9 cellular contexts compared by ENCODE assay signal in genomic region chr22:49976439-49977175, GRCh38. TPM values are rescaled to one million over a fixed set of nuclear protein-coding genes. Genes with fewer than 3 reads are reported as not detected.
A peak's percentile ranks its signal among the peaks of the same experiment; 100 is the strongest.
DNase-seq lines count a peak whose midpoint lies in the region; ATAC-seq and TF ChIP-seq lines count a peak whose summit lies in the region.
"Had no signal": no experiment of that assay in that cellular context is flagged by ENCODE, and none has a peak within 500 bp of the region (broad histone marks: within the 10 kb centered on the region; RNA-seq: fewer than 3 reads in every experiment).

No MANE protein-coding gene starts in this region.

- H3K27ac ChIP-seq in tibial artery: peak overlapping the region in 1 of 2 donors; percentile 47
- no peak overlapping the region for H3K27ac ChIP-seq in mesenchymal stem cell (ENCODE audit: low read length, poor library complexity, severe bottlenecking)

- DNase-seq in activated CD4-positive, alpha-beta T cell treated with anti-CD3 and anti-CD28 coated beads for 1 hour: peak; percentile 46
- DNase-seq in activated CD4-positive, alpha-beta T cell treated with anti-CD3 and anti-CD28 coated beads, Interleukin-2, amount 50 U/mL, for 1 hour: no peak
- DNase-seq in T-helper 2 cell: peak in 3 of 5 experiments; percentile 26 to 53 (median 39)
- DNase-seq in ecto neural progenitor cell (ENCODE audit: low spot score): peak; percentile 26
- DNase-seq in tibial artery: peak; percentile 5 to 11
- no peak for DNase-seq in cerebellar cortex (ENCODE audit: low spot score)
- DNase-seq in mesenchymal stem cell: no peak

- TF ChIP-seq CTCF in tibial artery (IDR thresholded peaks at IDR 0.05): no peak

- H3K79me1 ChIP-seq in mesenchymal stem cell (replicated peaks; ENCODE audit: low read length, poor library complexity, severe bottlenecking): no peaks in the 10 kb centered on the region

- no peak overlapping the region for H3K18ac ChIP-seq in mesenchymal stem cell (ENCODE audit: low read depth in 1 of 2, low read length in 2 of 2)

- H3K23ac ChIP-seq in mesenchymal stem cell (ENCODE audit: low read length in 2 of 2): no peak overlapping the region

- no peak overlapping the region for H2AFZ ChIP-seq in mesenchymal stem cell (ENCODE audit: low read depth, low read length)

- H3K36me3 ChIP-seq in tibial artery (no peaks in the 10 kb centered on the region), mesenchymal stem cell (ENCODE audit: control insufficient read depth in 1 of 2, insufficient read depth in 2 of 2, low read depth in 1 of 2, low read length in 2 of 2) (no peaks in the 10 kb centered on the region)

- no peak for ATAC-seq in HG03521 (IDR thresholded peaks at IDR 0.05; ENCODE audit: unreplicated experiment)

- H3K4me1 ChIP-seq in tibial artery (peaks cover 0 to 13% (median 8%) of the 10 kb centered on the region in 4 donors), mesenchymal stem cell (ENCODE audit: control insufficient read depth, insufficient read depth, low read depth, low read length) (peaks cover 10% of the 10 kb centered on the region)

- H3K4me2 ChIP-seq in mesenchymal stem cell (ENCODE audit: low read length, poor library complexity, severe bottlenecking): no peak overlapping the region

- no peak overlapping the region for H2BK120ac ChIP-seq in mesenchymal stem cell (ENCODE audit: low read depth, low read length)

- no peak overlapping the region for H3K4ac ChIP-seq in mesenchymal stem cell (ENCODE audit: low read depth in 1 of 2, low read length in 2 of 2)

- H4K91ac ChIP-seq in mesenchymal stem cell (ENCODE audit: low read length): no peak overlapping the region

- H3K27me3 ChIP-seq in tibial artery: peaks cover 0 to 7% of the 10 kb centered on the region in 2 donors
- H3K27me3 ChIP-seq in mesenchymal stem cell (ENCODE audit: control insufficient read depth in 1 of 2, insufficient read depth in 1 of 2, low read length in 2 of 2): no peaks in the 10 kb centered on the region

- 81% methylated on average over 15 of the region's 15 CpGs for WGBS in mesenchymal stem cell

- no peak overlapping the region for H2BK15ac ChIP-seq in mesenchymal stem cell (ENCODE audit: low read depth, poor library complexity, severe bottlenecking)

- no peak overlapping the region for H3K9ac ChIP-seq in mesenchymal stem cell (ENCODE audit: low read length)

- H2AK5ac ChIP-seq in mesenchymal stem cell (ENCODE audit: low read length, severe bottlenecking): no peak overlapping the region

- no peak overlapping the region for H2BK12ac ChIP-seq in mesenchymal stem cell (ENCODE audit: low read length in 2 of 2)

- no peak overlapping the region for H2BK5ac ChIP-seq in mesenchymal stem cell (ENCODE audit: low read depth, low read length, poor library complexity, severe bottlenecking)

- intact Hi-C loops in tibial artery (cut with DNase I; ENCODE audit: low total_unique reads): no loop called here

- H3K9me3 ChIP-seq in tibial artery (peaks cover 3 to 15% (median 12%) of the 10 kb centered on the region in 3 donors), mesenchymal stem cell (ENCODE audit: control insufficient read depth, low read length) (peaks cover 8% of the 10 kb centered on the region)

- no peak overlapping the region for H4K8ac ChIP-seq in mesenchymal stem cell (ENCODE audit: low read length)

- H3K4me3 ChIP-seq in tibial artery: no peak overlapping the region
- H3K4me3 ChIP-seq in mesenchymal stem cell (ENCODE audit: insufficient read depth in 1 of 2, low read depth in 1 of 2, low read length in 2 of 2): no peak overlapping the region

- H3K14ac ChIP-seq in mesenchymal stem cell (ENCODE audit: low read length in 2 of 2): no peak overlapping the region

RNA-seq across cellular contexts. Expression of gene PIM3, which starts 16.0 kb away (rescaled TPM):
- 18.5 TPM for polyA plus RNA-seq in mesenchymal stem cell (2013, experiment 1 of 2)
- polyA plus RNA-seq in mesenchymal stem cell (2013, experiment 2 of 2): 17.6 TPM

RNA-seq across cellular contexts. Expression of gene IL17REL, which starts 36.0 kb away (rescaled TPM):
- 0.06 TPM for polyA plus RNA-seq in mesenchymal stem cell (2013, experiment 1 of 2)
- 0.08 TPM for polyA plus RNA-seq in mesenchymal stem cell (2013, experiment 2 of 2)
- polyA plus RNA-seq: AG04450 had no signal

RNA-seq across cellular contexts. Expression of gene CRELD2, which starts 58.2 kb away (rescaled TPM):
- polyA plus RNA-seq in mesenchymal stem cell (2013, experiment 1 of 2): 37.9 TPM
- 35.8 TPM for polyA plus RNA-seq in mesenchymal stem cell (2013, experiment 2 of 2)

RNA-seq across cellular contexts. Expression of gene ALG12, which starts 58.4 kb away (rescaled TPM):
- 20.9 TPM for polyA plus RNA-seq in mesenchymal stem cell (2013, experiment 1 of 2)
- 21.2 TPM for polyA plus RNA-seq in mesenchymal stem cell (2013, experiment 2 of 2)

Comparison
In these comparisons a context has a peak if more than half of its experiments do, and no peak if none do; other contexts are left out.
1. DNase-seq: peak in activated CD4-positive, alpha-beta T cell treated with anti-CD3 and anti-CD28 coated beads for 1 hour (single experiment), T-helper 2 cell (3 of 5), ecto neural progenitor cell (single experiment) and tibial artery (2 of 2); none in activated CD4-positive, alpha-beta T cell treated with anti-CD3 and anti-CD28 coated beads, Interleukin-2, amount 50 U/mL, for 1 hour (single experiment), cerebellar cortex (single experiment) and mesenchymal stem cell (single experiment).